10 cellular contexts compared by ENCODE assay signal in genomic region chr1:156928043-156928602, GRCh38. TPM values are rescaled to one million over a fixed set of nuclear protein-coding genes. Genes with fewer than 3 reads are reported as not detected.
DNase-seq lines count a peak whose midpoint lies in the region; ATAC-seq, FAIRE-seq and TF ChIP-seq lines count a peak whose summit lies in the region.
"Had no signal": no experiment of that assay in that cellular context is flagged by ENCODE, and none has a peak within 500 bp of the region (broad histone marks: within the 10 kb centered on the region; RNA-seq: fewer than 3 reads in every experiment).

No MANE protein-coding gene starts in this region.

- H3K4me2 ChIP-seq in keratinocyte (ENCODE audit: control insufficient read depth, extremely low read depth, insufficient read depth, low read depth, low read length): peak overlapping the region; percentile 66

- no peaks in the 10 kb centered on the region for H3K36me3 Mint-ChIP-seq in natural killer cell
- H3K36me3 Mint-ChIP-seq in natural killer cell treated with Interleukin-12 subunit alpha and Interleukin-12 subunit beta and Interleukin-15 and Interleukin-18, amount 100 ng/mL, for 72 hours: no peaks in the 10 kb centered on the region
- peaks cover 13% of the 10 kb centered on the region for H3K36me3 Mint-ChIP-seq in T-helper 17 cell (ENCODE audit: low read depth)

- ATAC-seq in natural killer cell (peak in 2 of 3 donors; percentile 6 to 14), T-helper 17 cell (peak; percentile 24), upper lobe of right lung (no peak), GM19397 (IDR thresholded peaks at IDR 0.05; ENCODE audit: unreplicated experiment) (no peak), HG02610 (IDR thresholded peaks at IDR 0.05; ENCODE audit: unreplicated experiment) (no peak), GM21529 (IDR thresholded peaks at IDR 0.05; ENCODE audit: unreplicated experiment) (no peak)
- no peak for ATAC-seq in natural killer cell treated with Interleukin-12 subunit alpha and Interleukin-12 subunit beta and Interleukin-15 and Interleukin-18, amount 100 ng/mL, for 72 hours

- peaks cover 12% of the 10 kb centered on the region for H3K4me1 ChIP-seq in keratinocyte (ENCODE audit: control insufficient read depth, extremely low read depth, insufficient read depth, low read length)
- H3K4me1 ChIP-seq in upper lobe of right lung: peaks cover 23% of the 10 kb centered on the region

- H3K4me1 Mint-ChIP-seq in natural killer cell: peaks cover 5 to 21% of the 10 kb centered on the region in 2 donors
- H3K4me1 Mint-ChIP-seq in natural killer cell treated with Interleukin-12 subunit alpha and Interleukin-12 subunit beta and Interleukin-15 and Interleukin-18, amount 100 ng/mL, for 72 hours (ENCODE audit: low read depth in 2 of 2): peaks cover 10 to 15% of the 10 kb centered on the region in 2 donors
- H3K4me1 Mint-ChIP-seq in T-helper 17 cell: peaks cover 33% of the 10 kb centered on the region

- FAIRE-seq in keratinocyte (lab: Jason Lieb, UNC): no peak

- H3K27me3 ChIP-seq in keratinocyte (ENCODE audit: control insufficient read depth, extremely low read depth, insufficient read depth, low read length) (peaks cover 65% of the 10 kb centered on the region), upper lobe of right lung (peaks cover 50% of the 10 kb centered on the region)

- H3K27ac Mint-ChIP-seq in natural killer cell (no peak overlapping the region), T-helper 17 cell (no peak overlapping the region)
- H3K27ac Mint-ChIP-seq in natural killer cell treated with Interleukin-12 subunit alpha and Interleukin-12 subunit beta and Interleukin-15 and Interleukin-18, amount 100 ng/mL, for 72 hours: no peak overlapping the region

- H3K36me3 ChIP-seq in keratinocyte (ENCODE audit: control insufficient read depth in 2 of 2, extremely low read depth in 1 of 2, insufficient read depth in 2 of 2, low read length in 2 of 2): no peaks in the 10 kb centered on the region
- no peaks in the 10 kb centered on the region for H3K36me3 ChIP-seq in upper lobe of right lung
- H3K36me3 ChIP-seq: thyroid gland had no signal

- H3K4me3 ChIP-seq in keratinocyte (ENCODE audit: control insufficient read depth in 2 of 3, extremely low read depth in 1 of 3, insufficient read depth in 2 of 3, low read depth in 1 of 3, low read length in 3 of 3) (no peak overlapping the region), upper lobe of right lung (peak overlapping the region; percentile 8)

- no peaks in the 10 kb centered on the region for H4K20me1 ChIP-seq in keratinocyte (ENCODE audit: control insufficient read depth, extremely low read depth, insufficient read depth, low read length)

- intact Hi-C loops in natural killer cell (cut with micrococcal nuclease): no loop called here
- intact Hi-C loops in upper lobe of right lung (cut with DNase I): no loop called here

- H3K9ac ChIP-seq in keratinocyte (ENCODE audit: control insufficient read depth, extremely low read depth, insufficient read depth, low read length): no peak overlapping the region

- dilution Hi-C loops in keratinocyte (cut with MboI; ENCODE audit: extremely low pct_ligation_motif_present, low sequenced_read_pairs): no loop called here

- H3K9me1 ChIP-seq in keratinocyte (ENCODE audit: control insufficient read depth, extremely low read depth, insufficient read depth, low read length): no peaks in the 10 kb centered on the region

- H3K79me2 ChIP-seq in keratinocyte (ENCODE audit: control insufficient read depth, insufficient read depth, low read length): no peaks in the 10 kb centered on the region

- no peaks in the 10 kb centered on the region for H3K9me3 Mint-ChIP-seq in natural killer cell
- H3K9me3 Mint-ChIP-seq in natural killer cell treated with Interleukin-12 subunit alpha and Interleukin-12 subunit beta and Interleukin-15 and Interleukin-18, amount 100 ng/mL, for 72 hours: no peaks in the 10 kb centered on the region

- no peak overlapping the region for H2AFZ ChIP-seq in keratinocyte (ENCODE audit: control insufficient read depth, low read length)

- H3K4me3 Mint-ChIP-seq in natural killer cell: peak overlapping the region; percentile 40
- no peak overlapping the region for H3K4me3 Mint-ChIP-seq in natural killer cell treated with Interleukin-12 subunit alpha and Interleukin-12 subunit beta and Interleukin-15 and Interleukin-18, amount 100 ng/mL, for 72 hours
- H3K4me3 Mint-ChIP-seq in T-helper 17 cell: peak overlapping the region; percentile 77

- H3K27ac ChIP-seq in keratinocyte (ENCODE audit: control insufficient read depth, insufficient read depth, low read length) (no peak overlapping the region), upper lobe of right lung (no peak overlapping the region)
- H3K27ac ChIP-seq: thyroid gland had no signal

- no peak for TF ChIP-seq CTCF in natural killer cell (IDR thresholded peaks at IDR 0.05)
- TF ChIP-seq CTCF in keratinocyte (optimal IDR thresholded peaks at IDR 0.05 in 1 of 3, IDR thresholded peaks at IDR 0.05 in 1 of 3, conservative IDR thresholded peaks at IDR 0.05 in 1 of 3; ENCODE audit: extremely low read depth in 1 of 3, insufficient read depth in 2 of 3, low read length in 3 of 3): no peak
- TF ChIP-seq CTCF in upper lobe of right lung (IDR thresholded peaks at IDR 0.05): no peak

- no peak for DNase-seq in natural killer cell
- no peak for DNase-seq in natural killer cell treated with Interleukin-12 subunit alpha and Interleukin-12 subunit beta and Interleukin-15 and Interleukin-18, amount 100 ng/mL, for 72 hours (ENCODE audit: low spot score)
- no peak for DNase-seq in T-helper 17 cell
- DNase-seq in keratinocyte (ENCODE audit: low read depth, low spot score): no peak
- DNase-seq in upper lobe of right lung: no peak

- H3K27me3 Mint-ChIP-seq in natural killer cell (ENCODE audit: low read depth in 2 of 2) (peaks cover 59 to 76% of the 10 kb centered on the region in 2 donors), T-helper 17 cell (peaks cover 88% of the 10 kb centered on the region)
- H3K27me3 Mint-ChIP-seq in natural killer cell treated with Interleukin-12 subunit alpha and Interleukin-12 subunit beta and Interleukin-15 and Interleukin-18, amount 100 ng/mL, for 72 hours: peaks cover 53 to 67% of the 10 kb centered on the region in 2 donors

- no peaks in the 10 kb centered on the region for H3K9me3 ChIP-seq in T-helper 17 cell (ENCODE audit: control insufficient read depth, low read length, poor library complexity, severe bottlenecking)
- H3K9me3 ChIP-seq in keratinocyte (ENCODE audit: control insufficient read depth, low read depth, low read length): no peaks in the 10 kb centered on the region
- H3K9me3 ChIP-seq in upper lobe of right lung: no peaks in the 10 kb centered on the region
- H3K9me3 ChIP-seq: thyroid gland had no signal

RNA-seq across cellular contexts. Expression of gene LRRC71, which starts 7.7 kb away (rescaled TPM):
- total RNA-seq in natural killer cell: not detected
- total RNA-seq in natural killer cell treated with Interleukin-12 subunit alpha and Interleukin-12 subunit beta and Interleukin-15 and Interleukin-18, amount 100 ng/mL, for 72 hours: not detected
- not detected for total RNA-seq in T-helper 17 cell
- not detected in 3 replicates for polyA plus RNA-seq in keratinocyte
- not detected for polyA plus RNA-seq in keratinocyte (2011; ENCODE audit: low read depth)
- polyA plus RNA-seq in keratinocyte (2011; cell fraction: cytosol; rRNA removed): not detected in 2 replicates
- polyA plus RNA-seq in keratinocyte (2011; cell fraction: nucleus; rRNA removed): 0.18 TPM in 1 of 2 replicates, not detected in the other
- polyA plus RNA-seq in keratinocyte (2012; ENCODE audit: low replicate concordance): not detected in 2 replicates
- polyA minus RNA-seq in keratinocyte: not detected in 3 replicates
- not detected for polyA minus RNA-seq in keratinocyte (2011; cell fraction: cytosol; rRNA and poly(A)+ RNA removed)
- not detected in 2 replicates for polyA minus RNA-seq in keratinocyte (2011; cell fraction: nucleus; rRNA and poly(A)+ RNA removed)
- total RNA-seq in upper lobe of right lung: 0.26 TPM
- total RNA-seq: OCI-LY7, thyroid gland had no signal

RNA-seq across cellular contexts. Expression of gene PEAR1, which starts 34.6 kb away (rescaled TPM):
- total RNA-seq in natural killer cell (1 to 10 TPM in 1 of 3 donors, under 1 TPM in 2; 0.52 to 1.4 (median 0.80) TPM), T-helper 17 cell (10 to 100 TPM in 1 of 2 donors, under 1 TPM in 1; 0.42 to 17.7 TPM), upper lobe of right lung (17.9 TPM)
- under 1 TPM in 1 of 2 donors, not detected in 1; 0.64 TPM for total RNA-seq in natural killer cell treated with Interleukin-12 subunit alpha and Interleukin-12 subunit beta and Interleukin-15 and Interleukin-18, amount 100 ng/mL, for 72 hours
- polyA plus RNA-seq in keratinocyte: 4.0 to 4.8 TPM (median 4.2 TPM) in 3 replicates
- polyA plus RNA-seq in keratinocyte (2011; ENCODE audit: low read depth): 2.2 TPM
- 1.6 and 1.7 TPM in 2 replicates for polyA plus RNA-seq in keratinocyte (2011; cell fraction: cytosol; rRNA removed)
- polyA plus RNA-seq in keratinocyte (2011; cell fraction: nucleus; rRNA removed): 17.9 and 18.0 TPM in 2 replicates
- polyA plus RNA-seq in keratinocyte (2012; ENCODE audit: low replicate concordance): 1.1 and 2.6 TPM in 2 replicates
- 1.7 to 8.4 TPM (median 1.8 TPM) in 3 replicates for polyA minus RNA-seq in keratinocyte
- not detected for polyA minus RNA-seq in keratinocyte (2011; cell fraction: cytosol; rRNA and poly(A)+ RNA removed)
- polyA minus RNA-seq in keratinocyte (2011; cell fraction: nucleus; rRNA and poly(A)+ RNA removed): 4.1 and 4.8 TPM in 2 replicates
- total RNA-seq: OCI-LY7 had no signal

Comparison
In these comparisons a context has a peak if more than half of its experiments do, and no peak if none do; other contexts are left out.
1. ATAC-seq: peak in natural killer cell (2 of 3) and T-helper 17 cell (single experiment); none in natural killer cell treated with Interleukin-12 subunit alpha and Interleukin-12 subunit beta and Interleukin-15 and Interleukin-18, amount 100 ng/mL, for 72 hours (0 of 2), upper lobe of right lung (single experiment), GM19397 (single experiment), HG02610 (single experiment) and GM21529 (single experiment).